8 cellular contexts compared by ENCODE assay signal in genomic region chr11:57566564-57567209, GRCh38. TPM values are rescaled to one million over a fixed set of nuclear protein-coding genes. Genes with fewer than 3 reads are reported as not detected.
DNase-seq lines count a peak whose midpoint lies in the region; ATAC-seq and TF ChIP-seq lines count a peak whose summit lies in the region.

No MANE protein-coding gene starts in this region.

- no peak overlapping the region for H3K9ac ChIP-seq in SK-N-MC (ENCODE audit: insufficient read length)
- no peak overlapping the region for H3K9ac ChIP-seq in parathyroid adenoma

- H3K79me2 ChIP-seq in parathyroid adenoma: no peaks in the 10 kb centered on the region

- peaks cover 6% of the 10 kb centered on the region for H3K27me3 Mint-ChIP-seq in endothelial cell (ENCODE audit: unreplicated experiment)

- TF ChIP-seq CTCF in GM10266 (IDR thresholded peaks at IDR 0.05; ENCODE audit: control insufficient read depth, insufficient read depth, low read depth, missing control alignments): no peak
- TF ChIP-seq CTCF in endothelial cell (IDR thresholded peaks at IDR 0.05; ENCODE audit: unreplicated experiment): no peak
- no peak for TF ChIP-seq CTCF in parathyroid adenoma (IDR thresholded peaks at IDR 0.05)

- H3K4me1 ChIP-seq in parathyroid adenoma: no peaks in the 10 kb centered on the region

- no peaks in the 10 kb centered on the region for H3K9me3 Mint-ChIP-seq in endothelial cell (ENCODE audit: unreplicated experiment)

- H3K36me3 Mint-ChIP-seq in endothelial cell (ENCODE audit: low read depth, unreplicated experiment): no peaks in the 10 kb centered on the region

- H2AFZ ChIP-seq in parathyroid adenoma: peak overlapping the region; percentile 80

- no peaks in the 10 kb centered on the region for H3K36me3 ChIP-seq in SK-N-MC (ENCODE audit: insufficient read depth, low read length)
- no peaks in the 10 kb centered on the region for H3K36me3 ChIP-seq in parathyroid adenoma (ENCODE audit: control insufficient read depth, insufficient read depth, low read length)

- H3K27me3 ChIP-seq in parathyroid adenoma (ENCODE audit: control insufficient read depth, insufficient read depth, low read length): no peaks in the 10 kb centered on the region

- DNase-seq in GM10266 (ENCODE audit: extremely low spot score) (peak; percentile 45), SK-N-MC (ENCODE audit: low read depth, low spot score) (no peak), endothelial cell (ENCODE audit: low spot score) (no peak), middle frontal gyrus (ENCODE audit: extremely low spot score, low spot score) (no peak), NCI-H748 treated with DMSO at 0.1 percent for 48 hours (lab: John Stamatoyannopoulos, UW) (no peak), ecto neural progenitor cell (ENCODE audit: low spot score) (no peak)

- H3K4me3 Mint-ChIP-seq in endothelial cell (ENCODE audit: unreplicated experiment): peak overlapping the region; percentile 90

- H3K27ac ChIP-seq in SK-N-MC (no peak overlapping the region), parathyroid adenoma (peak overlapping the region; percentile 64)

- peak overlapping the region; percentile 65 for H3K4me2 ChIP-seq in parathyroid adenoma (ENCODE audit: low read length)

- peak overlapping the region; percentile 98 for H3K4me3 ChIP-seq in SK-N-MC
- H3K4me3 ChIP-seq in parathyroid adenoma (ENCODE audit: low read depth, low read length): peak overlapping the region; percentile 66

- H3K27ac Mint-ChIP-seq in endothelial cell (ENCODE audit: unreplicated experiment): peak overlapping the region; percentile 48

- H3K9me3 ChIP-seq in SK-N-MC (ENCODE audit: low read depth, low read length): no peaks in the 10 kb centered on the region
- no peaks in the 10 kb centered on the region for H3K9me3 ChIP-seq in parathyroid adenoma (ENCODE audit: control insufficient read depth, low read length)

- H3K4me1 Mint-ChIP-seq in endothelial cell (ENCODE audit: unreplicated experiment): peaks cover 34% of the 10 kb centered on the region

- no peak for ATAC-seq in HG02588 (IDR thresholded peaks at IDR 0.05; ENCODE audit: unreplicated experiment)

RNA-seq across cellular contexts. Expression of gene UBE2L6, which starts 0.8 kb away (rescaled TPM):
- total RNA-seq in endothelial cell (ENCODE audit: unreplicated experiment): 56.2 TPM

RNA-seq across cellular contexts. Expression of gene SMTNL1, which starts 29.3 kb away (rescaled TPM):
- 45.2 TPM for total RNA-seq in endothelial cell (ENCODE audit: unreplicated experiment)

RNA-seq across cellular contexts. Expression of gene SERPING1, which starts 30.8 kb away (rescaled TPM):
- total RNA-seq in endothelial cell (ENCODE audit: unreplicated experiment): 347 TPM

RNA-seq across cellular contexts. Expression of gene TIMM10, which starts 36.1 kb away (rescaled TPM):
- 60.2 TPM for total RNA-seq in endothelial cell (ENCODE audit: unreplicated experiment)

RNA-seq across cellular contexts. Expression of gene SLC43A1, which starts 51.2 kb away (rescaled TPM):
- 10.4 TPM for total RNA-seq in endothelial cell (ENCODE audit: unreplicated experiment)
